8 cellular contexts compared by ENCODE assay signal in the genomic region with DNA sequence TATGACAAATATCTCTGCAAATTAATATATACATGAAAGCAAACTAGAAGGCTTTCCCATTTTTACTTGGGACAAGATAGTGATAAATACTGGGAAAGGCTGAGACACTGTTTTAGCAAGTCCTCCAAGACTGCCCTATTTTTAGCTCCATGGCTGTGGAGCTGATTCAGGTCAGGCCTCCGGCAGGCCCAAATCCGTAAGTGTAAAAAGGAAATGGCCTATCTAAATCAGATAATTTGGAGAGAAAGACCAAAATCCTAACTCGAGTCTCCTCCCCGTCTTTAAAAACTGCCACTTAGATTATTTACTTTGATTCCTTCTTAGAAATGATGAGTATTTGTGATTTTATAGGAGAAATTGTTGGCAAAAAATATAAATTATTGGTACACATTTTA. TPM values are rescaled to one million over a fixed set of nuclear protein-coding genes. Genes with fewer than 3 reads are reported as not detected.
DNase-seq lines count a peak whose midpoint lies in the region; ATAC-seq and TF ChIP-seq lines count a peak whose summit lies in the region.
"Had no signal": no experiment of that assay in that cellular context is flagged by ENCODE, and none has a peak within 500 bp of the region (broad histone marks: within the 10 kb centered on the region; RNA-seq: fewer than 3 reads in every experiment).

No MANE protein-coding gene starts in this region.

- no peak overlapping the region for H3K9ac ChIP-seq in HUES64 (ENCODE audit: low read depth, low read length)

- no peak for TF ChIP-seq EP300 in stomach (IDR thresholded peaks at IDR 0.05)

- H3K27me3 ChIP-seq in HUES64 (ENCODE audit: insufficient read depth, low read length): no peaks in the 10 kb centered on the region
- no peaks in the 10 kb centered on the region for H3K27me3 ChIP-seq in right cardiac atrium (ENCODE audit: control insufficient read depth, insufficient read depth)
- no peaks in the 10 kb centered on the region for H3K27me3 ChIP-seq in stomach

- no peaks in the 10 kb centered on the region for H3K9me3 ChIP-seq in HUES64 (ENCODE audit: insufficient read depth, low read depth, low read length)
- no peaks in the 10 kb centered on the region for H3K9me3 ChIP-seq in right cardiac atrium (ENCODE audit: control insufficient read depth, low read length)
- no peaks in the 10 kb centered on the region for H3K9me3 ChIP-seq in stomach

- H3K4me3 Mint-ChIP-seq in activated CD4-positive, alpha-beta memory T cell treated with anti-CD3 and anti-CD28 coated beads, Interleukin-2, amount 10 ng/mL, durations not matched to agents 7 days and 5 days: peak overlapping the region; percentile 87

- POLR2A ChIA-PET in activated CD4-positive, alpha-beta memory T cell treated with anti-CD3 and anti-CD28 coated beads, Interleukin-2, amount 10 ng/mL, durations not matched to agents 7 days and 5 days (lab: Charles Lee): interaction anchor here (0.8 to 5.5 kb wide), 10 partner anchors 8 to 441 kb away, joined by 3 to 85 read pairs (median 8); partner anchors contain the start of genes ABCE1, ANAPC10 and MMAA

- H3K27ac ChIP-seq in HUES64 (ENCODE audit: low read depth, low read length): no peak overlapping the region
- peak overlapping the region; percentile 85 for H3K27ac ChIP-seq in right cardiac atrium (ENCODE audit: low read length)
- H3K27ac ChIP-seq in stomach: peak overlapping the region in 4 of 5 donors; percentile 92 to 99 (median 98)

- intact Hi-C loops in right cardiac atrium (cut with DNase I): no loop called here
- intact Hi-C loops in stomach (cut with DNase I; ENCODE audit: low total_unique reads): no loop called here

- no peaks in the 10 kb centered on the region for H3K27me3 Mint-ChIP-seq in activated CD4-positive, alpha-beta memory T cell treated with anti-CD3 and anti-CD28 coated beads, Interleukin-2, amount 10 ng/mL, durations not matched to agents 7 days and 5 days

- peaks cover 28% of the 10 kb centered on the region for H3K36me3 Mint-ChIP-seq in activated CD4-positive, alpha-beta memory T cell treated with anti-CD3 and anti-CD28 coated beads, Interleukin-2, amount 10 ng/mL, durations not matched to agents 7 days and 5 days (ENCODE audit: low read depth)

- H3K4me1 ChIP-seq in HUES64 (ENCODE audit: insufficient read depth, low read length) (peaks cover 17% of the 10 kb centered on the region; the same call in 1 of the 2 replicates), right cardiac atrium (ENCODE audit: control insufficient read depth, insufficient read depth, low read length) (peaks cover 3% of the 10 kb centered on the region), stomach (peaks cover 21 to 54% (median 41%) of the 10 kb centered on the region in 4 donors)

- no peak for TF ChIP-seq CTCF in stomach (IDR thresholded peaks at IDR 0.05)

- no peak for TF ChIP-seq POLR2A in stomach (IDR thresholded peaks at IDR 0.05)

- H3K27ac Mint-ChIP-seq in activated CD4-positive, alpha-beta memory T cell treated with anti-CD3 and anti-CD28 coated beads, Interleukin-2, amount 10 ng/mL, durations not matched to agents 7 days and 5 days: peak overlapping the region; percentile 95

- H3K4me1 Mint-ChIP-seq in activated CD4-positive, alpha-beta memory T cell treated with anti-CD3 and anti-CD28 coated beads, Interleukin-2, amount 10 ng/mL, durations not matched to agents 7 days and 5 days: peaks cover 44% of the 10 kb centered on the region

- DNase-seq in activated CD4-positive, alpha-beta memory T cell treated with anti-CD3 and anti-CD28 coated beads, Interleukin-2, amount 10 ng/mL, durations not matched to agents 7 days and 5 days: no peak
- DNase-seq in right cardiac atrium (no peak), stomach (no peak)
- DNase-seq in activated CD4-positive, CD25-positive, alpha-beta regulatory T cell (lab: John Stamatoyannopoulos, UW): no peak
- DNase-seq in effector CD4-positive, alpha-beta T cell: no peak
- DNase-seq: activated CD4-positive, alpha-beta T cell treated with anti-CD3 and anti-CD28 coated beads, Interleukin-2, amount 50 U/mL, for 1 hour had no signal

- peaks cover 19% of the 10 kb centered on the region for H3K36me3 ChIP-seq in HUES64 (ENCODE audit: insufficient read depth, low read length)
- H3K36me3 ChIP-seq in stomach: peaks cover 0 to 14% (median 5%) of the 10 kb centered on the region in 4 donors

- H3K9me3 Mint-ChIP-seq in activated CD4-positive, alpha-beta memory T cell treated with anti-CD3 and anti-CD28 coated beads, Interleukin-2, amount 10 ng/mL, durations not matched to agents 7 days and 5 days: no peaks in the 10 kb centered on the region

- ATAC-seq in right cardiac atrium (peak in 1 of 2 donors; percentile 30), HG02678 (IDR thresholded peaks at IDR 0.05; ENCODE audit: unreplicated experiment) (no peak)

- CTCF ChIA-PET in activated CD4-positive, alpha-beta memory T cell treated with anti-CD3 and anti-CD28 coated beads, Interleukin-2, amount 10 ng/mL, durations not matched to agents 7 days and 5 days (lab: Charles Lee): interaction anchor here (0.7 to 3.5 kb wide), 7 partner anchors 23 to 439 kb away, joined by 3 to 16 read pairs (median 4); partner anchors contain the start of genes ABCE1 and ANAPC10

- H3K4me3 ChIP-seq in HUES64 (ENCODE audit: low read length) (peak overlapping the region; percentile 94), right cardiac atrium (ENCODE audit: low read length) (peak overlapping the region; percentile 67), stomach (peak overlapping the region; percentile 65 to 78 (median 75))

- WGBS in HUES64: 44% methylated on average over 2 of the region's 4 CpGs
- WGBS in right cardiac atrium: 0% methylated on average over 4 of the region's 4 CpGs
- 1 to 6% (median 2%) methylated on average over 4 of the region's 4 CpGs for WGBS in stomach, 5 donors

RNA-seq across cellular contexts. Expression of gene OTUD4, which starts 2.9 kb away (rescaled TPM):
- polyA plus RNA-seq in HUES64 (2013, experiment 1 of 2): 28.0 TPM
- polyA plus RNA-seq in HUES64 (2013, experiment 2 of 2): 26.2 TPM
- total RNA-seq in activated CD4-positive, alpha-beta memory T cell treated with anti-CD3 and anti-CD28 coated beads, Interleukin-2, amount 10 ng/mL, durations not matched to agents 7 days and 5 days: 10 to 100 TPM; 45.8 to 51.2 TPM
- total RNA-seq in right cardiac atrium (10 to 100 TPM; 27.0 to 27.6 (median 27.1) TPM), stomach (10 to 100 TPM in 4 of 5 donors, 1 to 10 TPM in 1; 6.4 to 53.8 (median 39.7) TPM)
- polyA plus RNA-seq in right cardiac atrium (8.8 TPM), stomach (1 to 10 TPM; 5.2 to 7.3 (median 5.2) TPM)
